Comparison of ENCODE assay signal across 17 cellular contexts in genomic region chr5:171412186-171412585, GRCh38. TPM values are rescaled to one million over a fixed set of nuclear protein-coding genes. Genes with fewer than 3 reads are reported as not detected.
A peak's percentile ranks its signal among the peaks of the same experiment; 100 is the strongest.
DNase-seq lines count a peak whose midpoint lies in the region; ATAC-seq and TF ChIP-seq lines count a peak whose summit lies in the region.
"Had no signal": no experiment of that assay in that cellular context is flagged by ENCODE, and none has a peak within 500 bp of the region (broad histone marks: within the 10 kb centered on the region; RNA-seq: fewer than 3 reads in every experiment).

No MANE protein-coding gene starts in this region.

- no peaks in the 10 kb centered on the region for H3K9me3 Mint-ChIP-seq in activated T-cell treated with anti-CD3 and anti-CD28 coated beads, Interleukin-2, amount 50 U/mL, for 24 hours
- H3K9me3 Mint-ChIP-seq in activated T-cell treated with anti-CD3 and anti-CD28 coated beads, Interleukin-2, amount 50 U/mL, for 4 hours, result no peaks in the 10 kb centered on the region
- H3K9me3 Mint-ChIP-seq in H9, result no peaks in the 10 kb centered on the region
- no peaks in the 10 kb centered on the region for H3K9me3 Mint-ChIP-seq in activated naive CD8-positive, alpha-beta T cell treated with anti-CD3 and anti-CD28 coated beads for 36 hours
- H3K9me3 Mint-ChIP-seq in osteocyte (ENCODE audit: unreplicated experiment), result no peaks in the 10 kb centered on the region

- no peaks in the 10 kb centered on the region for H3K4me1 ChIP-seq in H9 (ENCODE audit: insufficient read depth, low read length)

- no peak overlapping the region for H2BK15ac ChIP-seq in H9 (ENCODE audit: low read depth, low read length)

- DNase-seq in activated T-cell treated with anti-CD3 and anti-CD28 coated beads, Interleukin-2, amount 50 U/mL, for 24 hours, result peak; percentile 31
- no peak for DNase-seq in activated T-cell treated with anti-CD3 and anti-CD28 coated beads, Interleukin-2, amount 50 U/mL, for 4 hours
- no peak for DNase-seq in H9
- DNase-seq in activated naive CD8-positive, alpha-beta T cell treated with anti-CD3 and anti-CD28 coated beads for 36 hours, result no peak
- no peak for DNase-seq in osteocyte (ENCODE audit: extremely low spot score, unreplicated experiment)
- DNase-seq in KG1 (lab: John Stamatoyannopoulos, UW), result no peak
- DNase-seq: C1 segment of cervical spinal cord, GDM1, H7, NCI-H1092, NCI-H146, NCI-H2081 treated with DMSO at 0.1 percent for 48 hours, NCI-H2227 treated with DMSO at 0.1 percent for 48 hours, NCI-H524 had no signal

- H2AFZ ChIP-seq in H9 (ENCODE audit: low read length), result no peak overlapping the region

- H3K79me1 ChIP-seq in H9 (ENCODE audit: insufficient read depth, low read depth, low read length, poor library complexity, severe bottlenecking), result peaks cover 3% of the 10 kb centered on the region

- no peak overlapping the region for H3K9ac ChIP-seq in H9 (ENCODE audit: extremely low read depth, insufficient read length, low read length)
- H3K9ac ChIP-seq: KMS-11 had no signal

- no peak overlapping the region for H3K4ac ChIP-seq in H9 (ENCODE audit: low read depth, low read length)

- H2BK12ac ChIP-seq in H9 (ENCODE audit: insufficient read length, low read depth, low read length), result no peak overlapping the region

- no peak overlapping the region for H3K23ac ChIP-seq in H9 (ENCODE audit: insufficient read length, low read depth, low read length)

- WGBS in H9 (ENCODE audit: extremely low coverage, insufficient read length, low lambda C conversion rate), result no CpG with 5 or more reads among the region's 5 CpGs

- H2BK120ac ChIP-seq in H9 (ENCODE audit: low read depth, low read length, poor library complexity, severe bottlenecking), result no peak overlapping the region

- no peak overlapping the region for H3K18ac ChIP-seq in H9 (ENCODE audit: insufficient read length, low read depth, low read length)

- no peak overlapping the region for H3K56ac ChIP-seq in H9 (ENCODE audit: insufficient read length, low read depth, low read length)

- no peak overlapping the region for H3K14ac ChIP-seq in H9 (ENCODE audit: insufficient read depth, low read length)

- no peak overlapping the region for H4K5ac ChIP-seq in H9 (ENCODE audit: insufficient read length, low read depth, low read length)

- no peak overlapping the region for H4K91ac ChIP-seq in H9 (ENCODE audit: insufficient read length, low read depth, low read length)

- H3T11ph ChIP-seq in H9 (ENCODE audit: low read length), result no peak overlapping the region

- peak overlapping the region; percentile 77 for H3K27ac Mint-ChIP-seq in activated T-cell treated with anti-CD3 and anti-CD28 coated beads, Interleukin-2, amount 50 U/mL, for 24 hours
- H3K27ac Mint-ChIP-seq in H9 (peak overlapping the region in 2 of 3 experiments; percentile 10 to 53; a peak in 2 of 7 replicates), osteocyte (ENCODE audit: unreplicated experiment) (peak overlapping the region; percentile 63)
- H3K27ac Mint-ChIP-seq in activated naive CD8-positive, alpha-beta T cell treated with anti-CD3 and anti-CD28 coated beads for 36 hours, result peak overlapping the region; percentile 35

- H3K23me2 ChIP-seq in H9 (ENCODE audit: insufficient read length, low read depth, low read length, poor library complexity, severe bottlenecking), result no peaks in the 10 kb centered on the region

- no peaks in the 10 kb centered on the region for H3K27me3 ChIP-seq in H9 (ENCODE audit: insufficient read depth, low read length)

- no peak overlapping the region for H2AK5ac ChIP-seq in H9 (ENCODE audit: insufficient read length, low read length)

- H4K8ac ChIP-seq in H9 (replicated peaks; ENCODE audit: insufficient read length, low read depth, low read length), result no peak overlapping the region

- H3K36me3 Mint-ChIP-seq in activated T-cell treated with anti-CD3 and anti-CD28 coated beads, Interleukin-2, amount 50 U/mL, for 24 hours (ENCODE audit: low read depth), result peaks cover 71% of the 10 kb centered on the region
- peaks cover 51% of the 10 kb centered on the region for H3K36me3 Mint-ChIP-seq in activated T-cell treated with anti-CD3 and anti-CD28 coated beads, Interleukin-2, amount 50 U/mL, for 4 hours (ENCODE audit: insufficient read depth)
- H3K36me3 Mint-ChIP-seq in H9 (ENCODE audit: insufficient read depth in 1 of 3, low read depth in 3 of 3) (peaks cover 42 to 68% (median 60%) of the 10 kb centered on the region in 3 experiments), osteocyte (ENCODE audit: unreplicated experiment) (peaks cover 40% of the 10 kb centered on the region)
- H3K36me3 Mint-ChIP-seq in activated naive CD8-positive, alpha-beta T cell treated with anti-CD3 and anti-CD28 coated beads for 36 hours, result peaks cover 54% of the 10 kb centered on the region

- H2BK20ac ChIP-seq in H9 (ENCODE audit: low read depth, low read length, poor library complexity, severe bottlenecking), result no peak overlapping the region

- TF ChIP-seq CTCF in H9 (conservative IDR thresholded peaks at IDR 0.05), result no peak
- no peak for TF ChIP-seq CTCF in osteocyte (IDR thresholded peaks at IDR 0.05)

- H3K27me3 Mint-ChIP-seq in activated T-cell treated with anti-CD3 and anti-CD28 coated beads, Interleukin-2, amount 50 U/mL, for 24 hours, result no peaks in the 10 kb centered on the region
- H3K27me3 Mint-ChIP-seq in activated T-cell treated with anti-CD3 and anti-CD28 coated beads, Interleukin-2, amount 50 U/mL, for 4 hours (ENCODE audit: low read depth), result no peaks in the 10 kb centered on the region
- H3K27me3 Mint-ChIP-seq in H9 (ENCODE audit: low read depth), result no peaks in the 10 kb centered on the region; the same call in 1 of the 2 replicates
- peaks cover 3% of the 10 kb centered on the region for H3K27me3 Mint-ChIP-seq in activated naive CD8-positive, alpha-beta T cell treated with anti-CD3 and anti-CD28 coated beads for 36 hours
- no peaks in the 10 kb centered on the region for H3K27me3 Mint-ChIP-seq in osteocyte (ENCODE audit: unreplicated experiment)

- no peak overlapping the region for H3K4me2 ChIP-seq in H9 (ENCODE audit: insufficient read depth, insufficient read length, low read length)
- H3K4me2 ChIP-seq: KMS-11 had no signal

- H3K9me3 ChIP-seq in H9 (ENCODE audit: control insufficient read depth, low read depth, low read length), result no peaks in the 10 kb centered on the region

- no peak overlapping the region for H2BK5ac ChIP-seq in H9 (ENCODE audit: insufficient read length, low read length)

- H3K4me3 Mint-ChIP-seq in activated T-cell treated with anti-CD3 and anti-CD28 coated beads, Interleukin-2, amount 50 U/mL, for 24 hours, result no peak overlapping the region
- no peak overlapping the region for H3K4me3 Mint-ChIP-seq in activated T-cell treated with anti-CD3 and anti-CD28 coated beads, Interleukin-2, amount 50 U/mL, for 4 hours
- H3K4me3 Mint-ChIP-seq in H9, result no peak overlapping the region
- no peak overlapping the region for H3K4me3 Mint-ChIP-seq in activated naive CD8-positive, alpha-beta T cell treated with anti-CD3 and anti-CD28 coated beads for 36 hours
- H3K4me3 Mint-ChIP-seq in osteocyte (ENCODE audit: unreplicated experiment), result no peak overlapping the region

- no peak for ATAC-seq in activated T-cell treated with anti-CD3 and anti-CD28 coated beads, Interleukin-2, amount 50 U/mL, for 4 hours
- ATAC-seq in HG03565 (IDR thresholded peaks at IDR 0.05; ENCODE audit: unreplicated experiment), result no peak

- H3K79me2 ChIP-seq in H9 (ENCODE audit: insufficient read depth, low read length), result peaks cover 3% of the 10 kb centered on the region; the same call in 1 of the 2 replicates

- no peaks in the 10 kb centered on the region for H4K20me1 ChIP-seq in H9 (ENCODE audit: control insufficient read depth, insufficient read depth, insufficient read length)

- H3K4me1 Mint-ChIP-seq in activated T-cell treated with anti-CD3 and anti-CD28 coated beads, Interleukin-2, amount 50 U/mL, for 24 hours (ENCODE audit: low read depth), result peaks cover 28% of the 10 kb centered on the region
- H3K4me1 Mint-ChIP-seq in activated T-cell treated with anti-CD3 and anti-CD28 coated beads, Interleukin-2, amount 50 U/mL, for 4 hours (ENCODE audit: low read depth), result peaks cover 18% of the 10 kb centered on the region
- H3K4me1 Mint-ChIP-seq in H9 (no peaks in the 10 kb centered on the region), osteocyte (ENCODE audit: unreplicated experiment) (peaks cover 44% of the 10 kb centered on the region)
- peaks cover 25% of the 10 kb centered on the region for H3K4me1 Mint-ChIP-seq in activated naive CD8-positive, alpha-beta T cell treated with anti-CD3 and anti-CD28 coated beads for 36 hours

- no peak overlapping the region for H3K27ac ChIP-seq in H9 (ENCODE audit: insufficient read length, low read depth, low read length)
- H3K27ac ChIP-seq: KMS-11 had no signal

RNA-seq across cellular contexts. Expression of gene FGF18, which starts 7.3 kb away (rescaled TPM):
- total RNA-seq in activated T-cell treated with anti-CD3 and anti-CD28 coated beads, Interleukin-2, amount 50 U/mL, for 4 hours, result 1 to 10 TPM in 2 of 3 donors, under 1 TPM in 1; 0.37 to 1.3 (median 1.0) TPM
- total RNA-seq in H9 (2021), result 0.94 and 1.3 TPM in 2 replicates
- under 1 TPM; 0.21 to 0.28 TPM for total RNA-seq in activated naive CD8-positive, alpha-beta T cell treated with anti-CD3 and anti-CD28 coated beads for 36 hours
- 5.9 and 6.0 TPM in 2 replicates for total RNA-seq in osteocyte
- total RNA-seq: MCF 10A had no signal

RNA-seq across cellular contexts. Expression of gene NPM1, which starts 24.5 kb away (rescaled TPM):
- total RNA-seq in activated T-cell treated with anti-CD3 and anti-CD28 coated beads, Interleukin-2, amount 50 U/mL, for 4 hours, result 1,000 to 10,000 TPM; 4,555 to 4,927 (median 4,895) TPM
- total RNA-seq in H9 (2021), result 3,020 and 3,122 TPM in 2 replicates
- total RNA-seq in activated naive CD8-positive, alpha-beta T cell treated with anti-CD3 and anti-CD28 coated beads for 36 hours, result 1,000 to 10,000 TPM; 4,728 to 4,890 TPM
- total RNA-seq in osteocyte, result 1,157 and 1,175 TPM in 2 replicates
